Comparison of ENCODE assay signal across 8 cellular contexts in the genomic region with DNA sequence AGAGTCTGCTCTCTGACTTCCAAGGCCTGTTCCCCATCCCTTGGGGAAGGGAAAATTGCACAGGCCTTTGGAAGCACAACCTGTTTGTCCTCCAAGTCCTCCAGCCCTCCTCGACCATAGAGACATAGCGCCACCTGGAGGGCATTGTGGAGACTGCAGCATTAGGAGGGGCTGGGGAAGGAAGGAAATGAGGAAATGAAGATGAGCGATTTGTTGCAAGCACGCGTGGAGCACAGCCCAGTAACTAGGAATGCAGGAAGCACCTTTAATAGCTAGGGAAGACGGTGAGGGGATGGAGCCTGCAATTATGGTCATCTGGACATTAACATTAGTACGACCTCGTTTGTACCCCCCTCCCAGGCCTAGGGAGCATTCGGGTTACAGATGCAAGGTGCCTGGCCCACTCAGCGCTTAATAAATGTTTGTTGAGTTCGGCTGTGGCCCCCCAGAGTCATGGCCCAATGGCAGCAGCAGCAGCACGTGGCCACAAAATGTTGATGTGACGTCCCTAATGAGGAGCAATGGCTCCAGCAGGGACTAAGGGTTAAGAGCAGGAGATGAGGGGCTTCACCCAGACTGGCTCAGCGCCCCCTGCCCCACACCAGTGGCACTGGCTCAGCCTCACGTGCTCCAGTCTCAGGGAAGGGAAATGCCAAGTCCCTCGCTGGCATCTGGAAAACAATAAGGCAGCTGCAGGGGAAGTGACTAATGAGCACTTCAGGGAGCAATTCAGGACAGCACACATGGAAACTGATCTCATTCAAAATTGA. TPM values are rescaled to one million over a fixed set of nuclear protein-coding genes. Genes with fewer than 3 reads are reported as not detected.
DNase-seq lines count a peak whose midpoint lies in the region; ATAC-seq, FAIRE-seq and TF ChIP-seq lines count a peak whose summit lies in the region.

No MANE protein-coding gene starts in this region.

- peak; percentile 99 for TF ChIP-seq RAD21 in GM12878 (IDR thresholded peaks at IDR 0.05; ENCODE audit: insufficient read depth, low read depth, low read length)

- no peak overlapping the region for H3K9ac ChIP-seq in GM12878 (ENCODE audit: control insufficient read depth, insufficient read depth, low read length)

- peak overlapping the region; percentile 21; the same call in 1 of the 2 replicates for H3K4me2 ChIP-seq in GM12878 (ENCODE audit: control insufficient read depth, insufficient read depth)

- SMC1A ChIA-PET in GM12878 (lab: Charles Lee; ENCODE audit: uncharacterized antibody, unreplicated experiment): interaction anchor here (0.9 to 1.8 kb wide), 6 partner anchors 20 to 573 kb away, joined by 3 to 5 read pairs (median 4); no protein-coding TSS in a partner anchor

- peak overlapping the region; percentile 83 for H2AFZ ChIP-seq in GM12878 (ENCODE audit: control insufficient read depth, low read depth, low read length)

- DNase-seq in 8988T (peak; percentile 56), NCI-H2029 treated with DMSO at 0.1 percent for 48 hours (lab: John Stamatoyannopoulos, UW) (peak; percentile 48), T1000 (lab: John Stamatoyannopoulos, UW) (peak; percentile 69), GM12878 (ENCODE audit: low read depth, low spot score) (peak; percentile 51), hypothalamus (lab: John Stamatoyannopoulos, UW) (peak in 50 of 51 donors; percentile 34 to 90 (median 74)), gastrocnemius medialis (peak; percentile 59 to 77)

- H4K20me1 ChIP-seq in GM12878 (ENCODE audit: control insufficient read depth, insufficient read depth): no peaks in the 10 kb centered on the region

- H3K27ac ChIP-seq in GM12878 (ENCODE audit: control insufficient read depth, insufficient read depth) (no peak overlapping the region), gastrocnemius medialis (no peak overlapping the region)

- peak; percentile 50 for ATAC-seq in GM18907 (IDR thresholded peaks at IDR 0.05; ENCODE audit: unreplicated experiment)
- peak; percentile 95 for ATAC-seq in GM12878
- peak; percentile 83 to 87 for ATAC-seq in gastrocnemius medialis
- ATAC-seq in HG02870 (IDR thresholded peaks at IDR 0.05; ENCODE audit: unreplicated experiment): no peak

- H3K79me2 ChIP-seq in GM12878 (ENCODE audit: control insufficient read depth, insufficient read depth, low read length): no peaks in the 10 kb centered on the region

- no peak for TF ChIP-seq EP300 in GM12878 (IDR thresholded peaks at IDR 0.05; ENCODE audit: borderline replicate concordance in 1 of 2, control insufficient read depth in 1 of 2, low read depth in 2 of 2, low read length in 2 of 2)

- H3K4me3 ChIP-seq in GM12878: no peak overlapping the region
- no peak overlapping the region for H3K4me3 ChIP-seq in gastrocnemius medialis

- H3K36me3 ChIP-seq in GM12878 (ENCODE audit: control insufficient read depth in 2 of 2, insufficient read depth in 2 of 2, low read length in 1 of 2) (peaks cover 2 to 4% of the 10 kb centered on the region in 2 experiments; a peak in 3 of 4 replicates), gastrocnemius medialis (peaks cover 0 to 11% of the 10 kb centered on the region in 2 donors)

- no peak for TF ChIP-seq POLR2A in GM12878 (IDR thresholded peaks at IDR 0.05; ENCODE audit: low read depth, low read length)
- no peak for TF ChIP-seq POLR2A in gastrocnemius medialis (IDR thresholded peaks at IDR 0.05)

- BruUV-seq in GM12878 (replicated peaks; lab: Mats Ljungman, UMichigan): no TSS peak

- RAD21 ChIA-PET in GM12878 (lab: Charles Lee; ENCODE audit: unreplicated experiment): interaction anchor here (0.9 to 4.3 kb wide), 7 partner anchors 28 to 342 kb away, joined by 3 to 14 read pairs (median 4); no protein-coding TSS in a partner anchor

- 14% methylated on average over 16 of the region's 16 CpGs for WGBS in GM12878 (ENCODE audit: insufficient coverage, insufficient replicate concordance, low lambda C conversion rate, missing lambda C conversion rate)

- CTCF ChIA-PET in GM12878 (lab: Yijun Ruan, JAX): interaction anchor here (0.7 to 5.1 kb wide), 23 partner anchors 9 to 577 kb away, joined by 3 to 47 read pairs (median 4); no protein-coding TSS in a partner anchor

- POLR2A ChIA-PET in GM12878 (lab: Charles Lee): interaction anchor here (0.8 kb wide), 1 partner anchor 322 kb away, joined by 7 read pairs; no protein-coding TSS in a partner anchor

- H3K4me1 ChIP-seq in GM12878 (ENCODE audit: control insufficient read depth, insufficient read depth, low read length) (no peaks in the 10 kb centered on the region), gastrocnemius medialis (peaks cover 3 to 5% of the 10 kb centered on the region in 2 donors)

- TF ChIP-seq CTCF in GM12878 (IDR thresholded peaks at IDR 0.05 in 2 of 3, conservative IDR thresholded peaks at IDR 0.05 in 1 of 3; ENCODE audit: control insufficient read depth in 2 of 3, extremely low read depth in 1 of 3, insufficient read depth in 1 of 3, low read depth in 3 of 3, low read length in 3 of 3) (peak; percentile 95 to 99 (median 99); a peak in 5 of 6 replicates), gastrocnemius medialis (IDR thresholded peaks at IDR 0.05 in 4 of 5, conservative IDR thresholded peaks at IDR 0.05 in 1 of 5) (peak; percentile 93 to 97 (median 95))

- intact Hi-C loops in GM12878 (cut with micrococcal nuclease; ENCODE audit: unreplicated experiment): loop anchor here (1.0 to 5.0 kb wide), 3 partner anchors 117 to 577 kb away; no protein-coding TSS in a partner anchor
- intact Hi-C loops in gastrocnemius medialis (cut with DNase I; ENCODE audit: low total_unique reads): loop anchor here (1.0 kb wide), 4 partner anchors 117 to 576 kb away; no protein-coding TSS in a partner anchor

- H3K9me3 ChIP-seq in GM12878 (replicated peaks; ENCODE audit: control insufficient read depth, insufficient read depth, low read length) (no peaks in the 10 kb centered on the region), gastrocnemius medialis (no peaks in the 10 kb centered on the region)

- in situ Hi-C loops in GM12878 (cut with MboI) (loop anchor here (5.0 to 10.0 kb wide), 3 partner anchors 117 to 579 kb away; no protein-coding TSS in a partner anchor), gastrocnemius medialis (cut with MboI; ENCODE audit: low sequenced_read_pairs in 4 of 4) (loop anchor here (5.0 to 10.0 kb wide), 5 partner anchors 117 to 579 kb away; no protein-coding TSS in a partner anchor)

- no peaks in the 10 kb centered on the region; a peak in 1 of 4 replicates for H3K27me3 ChIP-seq in GM12878 (replicated peaks in 1 of 2; ENCODE audit: control insufficient read depth in 2 of 2, insufficient read depth in 2 of 2, low read length in 1 of 2)
- H3K27me3 ChIP-seq in gastrocnemius medialis: no peaks in the 10 kb centered on the region

- FAIRE-seq in GM12878 (lab: Jason Lieb, UNC): peak; percentile 99

RNA-seq across cellular contexts. Expression of a gene that starts 8.0 kb away (rescaled TPM):
- not detected in 2 replicates for total RNA-seq in GM12878 (2013; cell fraction: nucleolus; rRNA removed)
- total RNA-seq in GM12878 (2014; rRNA removed) (not detected in 2 replicates), GM12878 (2014; rRNA removed; fragmentation: Illumina TruSeq; extraction: Trizol) (not detected in 2 replicates), GM12878 (2021) (0.08 and 0.23 TPM in 2 replicates), gastrocnemius medialis (1 to 10 TPM; 1.3 to 2.5 (median 1.5) TPM)
- not detected for polyA plus RNA-seq in GM12878 (2011; ENCODE audit: low read depth)
- polyA plus RNA-seq in GM12878 (2011; rRNA removed) (not detected in 2 replicates), GM12878 (2014; fragmentation: Illumina TruSeq; extraction: Trizol) (not detected in 2 replicates), GM12878 (2014; fragmentation: Nextera tagmentation; extraction: Ambion mirVana) (not detected), GM12878 (2014; rRNA removed) (not detected in 2 replicates), GM12878 (2016; fragmentation: Nextera tagmentation; extraction: Ambion mirVana) (not detected)
- not detected in 2 replicates for polyA plus RNA-seq in GM12878 (2011; cell fraction: cytosol; rRNA removed)
- polyA plus RNA-seq in GM12878 (2011; cell fraction: nucleus; rRNA removed): not detected in 2 replicates
- not detected in 2 replicates for polyA plus RNA-seq in GM12878 (2012)
- polyA minus RNA-seq in GM12878 (2011; rRNA and poly(A)+ RNA removed): not detected in 2 replicates
- polyA minus RNA-seq in GM12878 (2011; cell fraction: cytosol; rRNA and poly(A)+ RNA removed): not detected in 2 replicates
- polyA minus RNA-seq in GM12878 (2011; cell fraction: nucleus; rRNA and poly(A)+ RNA removed): not detected in 2 replicates

RNA-seq across cellular contexts. Expression of a gene that starts 13.9 kb away (rescaled TPM):
- total RNA-seq in GM12878 (2013; cell fraction: nucleolus; rRNA removed): 14.2 and 18.1 TPM in 2 replicates
- total RNA-seq in GM12878 (2014; rRNA removed) (14.7 and 15.6 TPM in 2 replicates), GM12878 (2014; rRNA removed; fragmentation: Illumina TruSeq; extraction: Trizol) (7.6 and 9.1 TPM in 2 replicates), GM12878 (2021) (19.6 and 21.0 TPM in 2 replicates), gastrocnemius medialis (10 to 100 TPM; 32.8 to 44.5 (median 38.8) TPM)
- polyA plus RNA-seq in GM12878 (2011; ENCODE audit: low read depth): 8.6 TPM
- polyA plus RNA-seq in GM12878 (2011; rRNA removed) (7.7 and 15.3 TPM in 2 replicates), GM12878 (2014; fragmentation: Illumina TruSeq; extraction: Trizol) (6.9 and 12.2 TPM in 2 replicates), GM12878 (2014; fragmentation: Nextera tagmentation; extraction: Ambion mirVana) (1 to 10 TPM; 4.9 to 8.1 TPM), GM12878 (2014; rRNA removed) (16.3 and 19.1 TPM in 2 replicates), GM12878 (2016; fragmentation: Nextera tagmentation; extraction: Ambion mirVana) (10 to 100 TPM; 25.9 to 27.0 TPM)
- polyA plus RNA-seq in GM12878 (2011; cell fraction: cytosol; rRNA removed): 20.4 TPM in 2 replicates
- polyA plus RNA-seq in GM12878 (2011; cell fraction: nucleus; rRNA removed): 10.5 and 11.2 TPM in 2 replicates
- polyA plus RNA-seq in GM12878 (2012): 12.7 and 14.5 TPM in 2 replicates
- polyA minus RNA-seq in GM12878 (2011; rRNA and poly(A)+ RNA removed): 11.8 and 19.4 TPM in 2 replicates
- polyA minus RNA-seq in GM12878 (2011; cell fraction: cytosol; rRNA and poly(A)+ RNA removed): 5.2 and 6.3 TPM in 2 replicates
- polyA minus RNA-seq in GM12878 (2011; cell fraction: nucleus; rRNA and poly(A)+ RNA removed): 6.8 and 12.2 TPM in 2 replicates

RNA-seq across cellular contexts. Expression of a gene that starts 58.3 kb away (rescaled TPM):
- not detected in 2 replicates for total RNA-seq in GM12878 (2013; cell fraction: nucleolus; rRNA removed)
- not detected in 2 replicates for total RNA-seq in GM12878 (2014; rRNA removed)
- not detected in 2 replicates for total RNA-seq in GM12878 (2014; rRNA removed; fragmentation: Illumina TruSeq; extraction: Trizol)
- not detected in 2 replicates for total RNA-seq in GM12878 (2021)
- not detected for polyA plus RNA-seq in GM12878 (2011; ENCODE audit: low read depth)
- not detected in 2 replicates for polyA plus RNA-seq in GM12878 (2011; rRNA removed)
- polyA plus RNA-seq in GM12878 (2011; cell fraction: cytosol; rRNA removed): not detected in 2 replicates
- not detected in 2 replicates for polyA plus RNA-seq in GM12878 (2011; cell fraction: nucleus; rRNA removed)
- polyA plus RNA-seq in GM12878 (2012): not detected in 2 replicates
- polyA plus RNA-seq in GM12878 (2014; fragmentation: Illumina TruSeq; extraction: Trizol): not detected in 2 replicates
- not detected for polyA plus RNA-seq in GM12878 (2014; fragmentation: Nextera tagmentation; extraction: Ambion mirVana)
- polyA plus RNA-seq in GM12878 (2014; rRNA removed): not detected in 2 replicates
- not detected for polyA plus RNA-seq in GM12878 (2016; fragmentation: Nextera tagmentation; extraction: Ambion mirVana)
- not detected in 2 replicates for polyA minus RNA-seq in GM12878 (2011; rRNA and poly(A)+ RNA removed)
- not detected in 2 replicates for polyA minus RNA-seq in GM12878 (2011; cell fraction: cytosol; rRNA and poly(A)+ RNA removed)
- polyA minus RNA-seq in GM12878 (2011; cell fraction: nucleus; rRNA and poly(A)+ RNA removed): not detected in 2 replicates
- under 1 TPM in 2 of 4 donors, not detected in 2; 0.09 to 0.10 TPM for total RNA-seq in gastrocnemius medialis
